In the genomic region with DNA sequence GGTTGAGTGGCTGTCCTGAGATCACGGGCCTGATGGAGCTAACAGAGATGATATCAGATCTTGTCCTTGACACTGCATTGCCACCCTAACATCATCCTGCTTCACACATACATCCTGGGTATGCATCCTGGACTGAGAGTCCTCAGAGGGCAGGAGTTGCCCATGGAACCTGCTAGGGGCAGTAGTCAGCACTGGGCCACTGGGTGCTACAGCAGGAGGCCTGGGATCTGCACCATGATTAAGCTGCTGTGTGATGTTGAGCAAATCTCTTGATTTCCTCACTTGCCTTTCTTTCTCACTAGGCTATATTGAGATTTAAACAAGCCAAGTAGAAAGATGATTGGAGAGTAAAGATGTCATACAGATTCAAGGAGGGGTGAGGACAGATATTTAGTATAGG, we compare ENCODE assay signal across 1 cellular context.
TF ChIP-seq lines count a peak whose summit lies in the region.

No MANE protein-coding gene starts in this region.

TF ChIP-seq in K562, 482 proteins besides CTCF, POLR2A, EP300 and RAD21:
- TF ChIP-seq KDM5B (IDR thresholded peaks at IDR 0.05; ENCODE audit: insufficient replicate concordance, low read depth, low read length), result no peak
- TF ChIP-seq MXI1 (IDR thresholded peaks at IDR 0.05; ENCODE audit: low read depth, low read length), result no peak
- peak; percentile 14 for TF ChIP-seq SP2 (IDR thresholded peaks at IDR 0.05; ENCODE audit: extremely low read depth, low read depth, low read length, poor library complexity, severe bottlenecking)
